ENCODE assay signal across 8 cellular contexts in the genomic region with DNA sequence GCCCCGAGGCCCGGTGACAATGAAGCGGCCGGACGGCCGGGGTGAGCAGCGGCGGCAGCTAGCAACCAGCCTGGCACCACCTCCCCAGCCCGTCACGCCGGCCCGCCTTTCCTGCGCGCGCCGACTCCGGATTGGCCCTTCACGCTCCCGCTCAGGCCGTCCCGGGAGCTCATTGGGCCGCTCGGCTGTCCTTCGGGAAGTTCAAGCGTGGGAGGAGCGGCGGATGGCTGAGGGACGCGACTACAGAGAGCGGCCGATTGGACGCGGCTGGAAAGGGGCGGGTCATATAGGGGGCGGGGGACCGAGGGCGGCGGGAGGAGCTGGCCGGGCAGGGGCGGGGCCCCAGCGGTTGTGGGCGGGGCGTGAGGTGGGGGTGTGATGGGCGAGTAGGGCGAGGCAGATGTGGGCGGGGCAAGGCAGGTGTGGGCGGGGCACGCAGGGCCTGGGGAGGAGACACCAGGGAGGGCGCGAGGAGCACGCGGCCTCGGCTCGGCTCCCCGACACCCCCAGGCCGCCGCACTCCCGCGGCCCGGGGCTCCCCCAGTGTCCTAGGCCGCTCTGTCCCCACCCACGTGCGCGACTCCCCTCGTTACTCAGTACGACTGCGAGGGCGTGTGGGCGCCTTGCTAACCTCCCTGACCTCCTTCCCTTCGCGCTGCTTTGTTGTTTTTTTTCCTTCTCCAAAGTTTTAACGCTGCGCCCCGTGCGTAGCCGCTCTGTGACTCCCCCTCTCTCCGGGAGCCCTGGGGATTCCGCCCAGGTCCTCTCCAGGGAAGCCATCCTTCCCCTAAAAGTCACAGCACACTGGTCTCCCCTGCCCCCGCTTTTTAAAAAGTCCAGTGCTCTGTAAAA. TPM values are rescaled to one million over a fixed set of nuclear protein-coding genes. Genes with fewer than 3 reads are reported as not detected.
DNase-seq lines count a peak whose midpoint lies in the region; ATAC-seq lines count a peak whose summit lies in the region.

Gene CEP131 (minus strand): TSS at position 60 of the 852 bp plus-strand sequence. CDS start 2,909 bp downstream, outside the sequence.

- H3K4me3 ChIP-seq in effector memory CD4-positive, alpha-beta T cell (ENCODE audit: insufficient read depth, low read depth, low read length, poor library complexity, severe bottlenecking), result peak within 1 kb of the TSS; percentile 71

- DNase-seq in CMK (ENCODE audit: low read depth) (peak; percentile 95), HT-29 (ENCODE audit: low spot score) (peak; percentile 98), lung microvascular endothelial cell (ENCODE audit: low read depth in 2 of 2) (peak; percentile 99)
- DNase-seq in NK-92 treated with Interleukin-12 subunit alpha and Interleukin-12 subunit beta, amount 100 ng/mL, for 24 hours (lab: John Stamatoyannopoulos, UW), result peak; percentile 96
- DNase-seq in activated CD8-positive, alpha-beta memory T cell treated with anti-CD3 and anti-CD28 coated beads for 24 hours, result peak; percentile 100
- peak; percentile 98 to 100 (median 98) for DNase-seq in effector memory CD4-positive, alpha-beta T cell
- DNase-seq in stimulated activated CD4-positive, alpha-beta T cell treated with anti-CD3 and anti-CD28 coated beads, TNF-alpha, amount 100 ng/mL, for 4 hours (ENCODE audit: low read depth in 3 of 3), result peak; percentile 100

- H3K9me3 ChIP-seq in effector memory CD4-positive, alpha-beta T cell (ENCODE audit: control insufficient read depth, low read length), result no peaks in the 10 kb centered on the region

- ATAC-seq in GM21360 (IDR thresholded peaks at IDR 0.05; ENCODE audit: unreplicated experiment), result peak; percentile 91

- H3K4me1 ChIP-seq in effector memory CD4-positive, alpha-beta T cell (ENCODE audit: control insufficient read depth, insufficient read depth, low read length, poor library complexity, severe bottlenecking), result peaks cover 19% of the 10 kb centered on the region

- no peaks in the 10 kb centered on the region for H3K27me3 ChIP-seq in effector memory CD4-positive, alpha-beta T cell (replicated peaks; ENCODE audit: control insufficient read depth, insufficient read depth, low read length, poor library complexity, severe bottlenecking)

- peak within 1 kb of the TSS; percentile 42 for H3K27ac ChIP-seq in effector memory CD4-positive, alpha-beta T cell (ENCODE audit: insufficient read depth, low read length, poor library complexity, severe bottlenecking)

- H3K36me3 ChIP-seq in effector memory CD4-positive, alpha-beta T cell (ENCODE audit: control insufficient read depth, insufficient read depth, low read length), result peaks cover 4% of the 10 kb centered on the region

RNA-seq across cellular contexts. Expression of gene CEP131, which starts in this region (rescaled TPM):
- 37.1 and 46.0 TPM in 2 replicates for total RNA-seq in HT-29 (2014; rRNA removed; shearing (Covaris generic))
- 4.4 and 6.8 TPM in 2 replicates for total RNA-seq in lung microvascular endothelial cell

Comparison
In these comparisons a context has a peak if more than half of its experiments do, and no peak if none do; other contexts are left out.
1. Peak in every context shown above with its lines: DNase-seq, ATAC-seq, H3K4me3 ChIP-seq and H3K27ac ChIP-seq.